ENCODE assay signal across 1 cellular context in genomic region chr3:197458179-197458707, GRCh38.
TF ChIP-seq lines count a peak whose summit lies in the region.

No MANE protein-coding gene starts in this region.

TF ChIP-seq in HepG2, 621 proteins besides CTCF, POLR2A, EP300 and RAD21 (continued from another document and continues in another):
- TF ChIP-seq BCL3 (CRISPR knock-in tag; IDR thresholded peaks at IDR 0.05), result no peak
- TF ChIP-seq, protein P1, sequence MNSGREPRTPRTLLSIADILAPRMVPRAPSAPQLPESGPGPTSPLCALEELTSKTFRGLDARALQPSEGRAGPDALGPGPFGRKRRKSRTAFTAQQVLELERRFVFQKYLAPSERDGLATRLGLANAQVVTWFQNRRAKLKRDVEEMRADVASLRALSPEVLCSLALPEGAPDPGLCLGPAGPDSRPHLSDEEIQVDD (CRISPR knock-in tag; IDR thresholded peaks at IDR 0.05; ENCODE audit: borderline replicate concordance), result no peak
- TF ChIP-seq ZNF451 (CRISPR knock-in tag; IDR thresholded peaks at IDR 0.05), result peak; percentile 67; the same call in 1 of the 2 replicates
- no peak for TF ChIP-seq ZBTB7A (CRISPR knock-in tag; IDR thresholded peaks at IDR 0.05)
- TF ChIP-seq HHEX (CRISPR knock-in tag; IDR thresholded peaks at IDR 0.05), result no peak
- TF ChIP-seq ZNF766 (CRISPR knock-in tag; IDR thresholded peaks at IDR 0.05; ENCODE audit: borderline replicate concordance), result no peak
- TF ChIP-seq ZNF737 (CRISPR knock-in tag; IDR thresholded peaks at IDR 0.05; ENCODE audit: borderline replicate concordance), result no peak
- no peak for TF ChIP-seq ZNF138 (CRISPR knock-in tag; IDR thresholded peaks at IDR 0.05; ENCODE audit: low read depth)
- TF ChIP-seq NR2C2 (CRISPR knock-in tag; IDR thresholded peaks at IDR 0.05; ENCODE audit: borderline replicate concordance), result no peak
- no peak for TF ChIP-seq TERF1 (CRISPR knock-in tag; IDR thresholded peaks at IDR 0.05)
- TF ChIP-seq, protein P2, sequence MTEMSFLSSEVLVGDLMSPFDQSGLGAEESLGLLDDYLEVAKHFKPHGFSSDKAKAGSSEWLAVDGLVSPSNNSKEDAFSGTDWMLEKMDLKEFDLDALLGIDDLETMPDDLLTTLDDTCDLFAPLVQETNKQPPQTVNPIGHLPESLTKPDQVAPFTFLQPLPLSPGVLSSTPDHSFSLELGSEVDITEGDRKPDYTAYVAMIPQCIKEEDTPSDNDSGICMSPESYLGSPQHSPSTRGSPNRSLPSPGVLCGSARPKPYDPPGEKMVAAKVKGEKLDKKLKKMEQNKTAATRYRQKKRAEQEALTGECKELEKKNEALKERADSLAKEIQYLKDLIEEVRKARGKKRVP (CRISPR knock-in tag; IDR thresholded peaks at IDR 0.05), result no peak
- no peak for TF ChIP-seq U2AF2 (IDR thresholded peaks at IDR 0.05; ENCODE audit: low read depth, low read length)
- no peak for TF ChIP-seq SNAI1 (CRISPR knock-in tag; IDR thresholded peaks at IDR 0.05; ENCODE audit: borderline replicate concordance)
- 0 out of 2 replicates have a peak, but pooled peaks have one; percentile 28 for TF ChIP-seq HOXD1 (CRISPR knock-in tag; IDR thresholded peaks at IDR 0.05)
- no peak for TF ChIP-seq SRSF4 (IDR thresholded peaks at IDR 0.05; ENCODE audit: low read depth, low read length, poor library complexity, severe bottlenecking)
- TF ChIP-seq GABPA (IDR thresholded peaks at IDR 0.05; ENCODE audit: low read depth, low read length), result no peak
- TF ChIP-seq GABPA (CRISPR knock-in tag; IDR thresholded peaks at IDR 0.05; ENCODE audit: low read depth), result no peak
- TF ChIP-seq RXRA (CRISPR knock-in tag; IDR thresholded peaks at IDR 0.05), result peak; percentile 66
- no peak for TF ChIP-seq SP140L (CRISPR knock-in tag; IDR thresholded peaks at IDR 0.05; ENCODE audit: borderline replicate concordance)
- 0 out of 2 replicates have a peak, but pooled peaks have one; percentile 32 for TF ChIP-seq YEATS4 (CRISPR knock-in tag; IDR thresholded peaks at IDR 0.05; ENCODE audit: borderline replicate concordance)
- TF ChIP-seq ZNF878 (CRISPR knock-in tag; IDR thresholded peaks at IDR 0.05), result no peak
- no peak for TF ChIP-seq ZBTB21 (CRISPR knock-in tag; IDR thresholded peaks at IDR 0.05)
- peak; percentile 62; the same call in 1 of the 2 replicates for TF ChIP-seq ATF2 (CRISPR knock-in tag; IDR thresholded peaks at IDR 0.05)
- no peak for TF ChIP-seq ZIK1 (CRISPR knock-in tag; IDR thresholded peaks at IDR 0.05; ENCODE audit: borderline replicate concordance, low read depth)
- no peak for TF ChIP-seq GPBP1L1 (CRISPR knock-in tag; IDR thresholded peaks at IDR 0.05)
- no peak for TF ChIP-seq MTA1 (CRISPR knock-in tag; IDR thresholded peaks at IDR 0.05; ENCODE audit: borderline replicate concordance)
- no peak for TF ChIP-seq EEA1 (CRISPR knock-in tag; IDR thresholded peaks at IDR 0.05; ENCODE audit: borderline replicate concordance)
- TF ChIP-seq ZNF350 (CRISPR knock-in tag; IDR thresholded peaks at IDR 0.05; ENCODE audit: borderline replicate concordance, low read depth), result no peak
- no peak for TF ChIP-seq REL (CRISPR knock-in tag; conservative IDR thresholded peaks at IDR 0.05)
- no peak for TF ChIP-seq ZBTB2 (CRISPR knock-in tag; IDR thresholded peaks at IDR 0.05; ENCODE audit: low read depth)
- TF ChIP-seq HNRNPK (IDR thresholded peaks at IDR 0.05; ENCODE audit: low read depth, low read length, poor library complexity, severe bottlenecking), result no peak
- no peak for TF ChIP-seq ZNF225 (CRISPR knock-in tag; IDR thresholded peaks at IDR 0.05)
- TF ChIP-seq SKI (IDR thresholded peaks at IDR 0.05; ENCODE audit: partially characterized antibody), result no peak
- TF ChIP-seq CREB1 (IDR thresholded peaks at IDR 0.05), result no peak
- TF ChIP-seq CREB1 (CRISPR knock-in tag; IDR thresholded peaks at IDR 0.05), result no peak; the same call in 1 of the 2 replicates
- peak; percentile 83 for TF ChIP-seq ZKSCAN1 (IDR thresholded peaks at IDR 0.05; ENCODE audit: low read length)
- TF ChIP-seq CHD2 (IDR thresholded peaks at IDR 0.05; ENCODE audit: low read depth, low read length), result no peak
- no peak for TF ChIP-seq ZNF629 (CRISPR knock-in tag; conservative IDR thresholded peaks at IDR 0.05)
- no peak for TF ChIP-seq PRMT3 (CRISPR knock-in tag; IDR thresholded peaks at IDR 0.05; ENCODE audit: borderline replicate concordance, low read depth)
- TF ChIP-seq E2F2 (CRISPR knock-in tag; IDR thresholded peaks at IDR 0.05; ENCODE audit: borderline replicate concordance), result no peak
- no peak for TF ChIP-seq ZNF670 (CRISPR knock-in tag; IDR thresholded peaks at IDR 0.05; ENCODE audit: borderline replicate concordance)
- TF ChIP-seq, protein P3, sequence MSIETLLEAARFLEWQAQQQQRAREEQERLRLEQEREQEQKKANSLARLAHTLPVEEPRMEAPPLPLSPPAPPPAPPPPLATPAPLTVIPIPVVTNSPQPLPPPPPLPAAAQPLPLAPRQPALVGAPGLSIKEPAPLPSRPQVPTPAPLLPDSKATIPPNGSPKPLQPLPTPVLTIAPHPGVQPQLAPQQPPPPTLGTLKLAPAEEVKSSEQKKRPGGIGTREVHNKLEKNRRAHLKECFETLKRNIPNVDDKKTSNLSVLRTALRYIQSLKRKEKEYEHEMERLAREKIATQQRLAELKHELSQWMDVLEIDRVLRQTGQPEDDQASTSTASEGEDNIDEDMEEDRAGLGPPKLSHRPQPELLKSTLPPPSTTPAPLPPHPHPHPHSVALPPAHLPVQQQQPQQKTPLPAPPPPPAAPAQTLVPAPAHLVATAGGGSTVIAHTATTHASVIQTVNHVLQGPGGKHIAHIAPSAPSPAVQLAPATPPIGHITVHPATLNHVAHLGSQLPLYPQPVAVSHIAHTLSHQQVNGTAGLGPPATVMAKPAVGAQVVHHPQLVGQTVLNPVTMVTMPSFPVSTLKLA (IDR thresholded peaks at IDR 0.05), result no peak
- no peak for TF ChIP-seq CCAR2 (optimal IDR thresholded peaks at IDR 0.05; ENCODE audit: low read depth, low read length)
- TF ChIP-seq, protein P4, sequence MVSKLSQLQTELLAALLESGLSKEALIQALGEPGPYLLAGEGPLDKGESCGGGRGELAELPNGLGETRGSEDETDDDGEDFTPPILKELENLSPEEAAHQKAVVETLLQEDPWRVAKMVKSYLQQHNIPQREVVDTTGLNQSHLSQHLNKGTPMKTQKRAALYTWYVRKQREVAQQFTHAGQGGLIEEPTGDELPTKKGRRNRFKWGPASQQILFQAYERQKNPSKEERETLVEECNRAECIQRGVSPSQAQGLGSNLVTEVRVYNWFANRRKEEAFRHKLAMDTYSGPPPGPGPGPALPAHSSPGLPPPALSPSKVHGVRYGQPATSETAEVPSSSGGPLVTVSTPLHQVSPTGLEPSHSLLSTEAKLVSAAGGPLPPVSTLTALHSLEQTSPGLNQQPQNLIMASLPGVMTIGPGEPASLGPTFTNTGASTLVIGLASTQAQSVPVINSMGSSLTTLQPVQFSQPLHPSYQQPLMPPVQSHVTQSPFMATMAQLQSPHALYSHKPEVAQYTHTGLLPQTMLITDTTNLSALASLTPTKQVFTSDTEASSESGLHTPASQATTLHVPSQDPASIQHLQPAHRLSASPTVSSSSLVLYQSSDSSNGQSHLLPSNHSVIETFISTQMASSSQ (IDR thresholded peaks at IDR 0.05; ENCODE audit: low read depth), result no peak
- TF ChIP-seq, protein P4 (CRISPR knock-in tag; IDR thresholded peaks at IDR 0.05; ENCODE audit: borderline replicate concordance), result no peak
- no peak for TF ChIP-seq ZNF547 (CRISPR knock-in tag; IDR thresholded peaks at IDR 0.05)
- TF ChIP-seq ATF7 (IDR thresholded peaks at IDR 0.05), result no peak
- TF ChIP-seq ATF7 (CRISPR knock-in tag; IDR thresholded peaks at IDR 0.05), result no peak
- no peak for TF ChIP-seq ZNF34 (CRISPR knock-in tag; IDR thresholded peaks at IDR 0.05; ENCODE audit: borderline replicate concordance)
- TF ChIP-seq, protein P5, sequence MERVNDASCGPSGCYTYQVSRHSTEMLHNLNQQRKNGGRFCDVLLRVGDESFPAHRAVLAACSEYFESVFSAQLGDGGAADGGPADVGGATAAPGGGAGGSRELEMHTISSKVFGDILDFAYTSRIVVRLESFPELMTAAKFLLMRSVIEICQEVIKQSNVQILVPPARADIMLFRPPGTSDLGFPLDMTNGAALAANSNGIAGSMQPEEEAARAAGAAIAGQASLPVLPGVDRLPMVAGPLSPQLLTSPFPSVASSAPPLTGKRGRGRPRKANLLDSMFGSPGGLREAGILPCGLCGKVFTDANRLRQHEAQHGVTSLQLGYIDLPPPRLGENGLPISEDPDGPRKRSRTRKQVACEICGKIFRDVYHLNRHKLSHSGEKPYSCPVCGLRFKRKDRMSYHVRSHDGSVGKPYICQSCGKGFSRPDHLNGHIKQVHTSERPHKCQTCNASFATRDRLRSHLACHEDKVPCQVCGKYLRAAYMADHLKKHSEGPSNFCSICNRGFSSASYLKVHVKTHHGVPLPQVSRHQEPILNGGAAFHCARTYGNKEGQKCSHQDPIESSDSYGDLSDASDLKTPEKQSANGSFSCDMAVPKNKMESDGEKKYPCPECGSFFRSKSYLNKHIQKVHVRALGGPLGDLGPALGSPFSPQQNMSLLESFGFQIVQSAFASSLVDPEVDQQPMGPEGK (CRISPR knock-in tag; IDR thresholded peaks at IDR 0.05), result peak; percentile 69
- TF ChIP-seq HNF4G (IDR thresholded peaks at IDR 0.05; ENCODE audit: borderline replicate concordance, low read depth, low read length), result peak; percentile 84
- TF ChIP-seq HNF4G (CRISPR knock-in tag; IDR thresholded peaks at IDR 0.05; ENCODE audit: borderline replicate concordance, low read depth), result peak; percentile 70; the same call in 1 of the 2 replicates
